Comparison of ENCODE assay signal across 18 cellular contexts in the genomic region with DNA sequence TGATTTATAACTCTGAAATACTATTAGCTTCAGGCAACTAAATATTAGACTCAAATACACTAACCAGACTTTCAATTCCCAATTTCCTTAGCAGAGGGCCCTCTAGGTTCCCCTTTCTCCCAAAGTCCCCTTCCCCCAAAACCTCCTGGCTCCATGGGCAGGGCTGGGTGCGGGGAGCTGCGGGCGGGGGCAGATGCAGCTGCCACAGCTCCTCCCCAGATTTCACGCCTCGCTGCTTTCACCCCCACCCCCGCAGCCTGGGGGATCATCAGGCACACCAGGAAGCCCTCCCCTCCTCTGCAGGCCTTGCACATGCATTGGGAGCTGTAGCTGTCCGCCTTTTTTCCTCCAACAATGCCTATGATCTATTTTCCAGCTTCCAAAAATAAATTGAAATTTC.
DNase-seq lines count a peak whose midpoint lies in the region; ATAC-seq and TF ChIP-seq lines count a peak whose summit lies in the region.
"Had no signal": no experiment of that assay in that cellular context is flagged by ENCODE, and none has a peak within 500 bp of the region (broad histone marks: within the 10 kb centered on the region; RNA-seq: fewer than 3 reads in every experiment).

No MANE protein-coding gene starts in this region.

- H3K4me1 Mint-ChIP-seq in WTC11 (peaks cover 24% of the 10 kb centered on the region), nephron (peaks cover 34% of the 10 kb centered on the region)

- H3K4me3 ChIP-seq in BLaER1 (no peak overlapping the region), HEK293 (ENCODE audit: low read depth, low read length) (no peak overlapping the region)
- H3K4me3 ChIP-seq: A549, GM23248 had no signal

- TF ChIP-seq CTCF in HEK293 (tag by site-specific recombination; IDR thresholded peaks at IDR 0.05) (no peak), WTC11 (IDR thresholded peaks at IDR 0.05) (no peak), nephron (IDR thresholded peaks at IDR 0.05; ENCODE audit: unreplicated experiment in 3 of 3) (no peak)

- H3K36me3 Mint-ChIP-seq in WTC11 (no peaks in the 10 kb centered on the region), nephron (ENCODE audit: low read depth) (no peaks in the 10 kb centered on the region)

- H3K9me3 ChIP-seq in BLaER1 (no peaks in the 10 kb centered on the region), HEK293 (ENCODE audit: control insufficient read depth, insufficient read depth, low read depth, low read length) (no peaks in the 10 kb centered on the region)
- H3K9me3 ChIP-seq: A549 had no signal

- H3K27me3 Mint-ChIP-seq in WTC11 (ENCODE audit: low read depth) (no peaks in the 10 kb centered on the region; the same call in 1 of the 2 replicates), nephron (ENCODE audit: low read depth) (peaks cover 3% of the 10 kb centered on the region)

- POLR2A ChIA-PET in HEK293 (lab: Yijun Ruan, JAX): no interaction called here
- POLR2A ChIA-PET in WTC11 (lab: Charles Lee): no interaction called here

- H3K4me3 Mint-ChIP-seq in WTC11 (no peak overlapping the region), nephron (no peak overlapping the region)

- no peaks in the 10 kb centered on the region for H4K20me1 ChIP-seq in BLaER1

- H3K9me3 Mint-ChIP-seq in WTC11 (no peaks in the 10 kb centered on the region), nephron (no peaks in the 10 kb centered on the region)

- H3K4me2 ChIP-seq in BLaER1: peak overlapping the region; percentile 82
- H3K4me2 ChIP-seq: A549, KMS-11 had no signal

- no peaks in the 10 kb centered on the region for H3K27me3 ChIP-seq in BLaER1

- no peak overlapping the region for H3K27ac Mint-ChIP-seq in WTC11
- peak overlapping the region; percentile 10 to 52 (median 14) for H3K27ac Mint-ChIP-seq in nephron

- peak; percentile 22 for ATAC-seq in WTC11
- ATAC-seq: A549 had no signal

- CTCF ChIA-PET in HEK293 (lab: Yijun Ruan, JAX) (no interaction called here), WTC11 (lab: Charles Lee) (interaction anchor here (0.6 kb wide), 1 partner anchor 22 kb away, joined by 3 read pairs; no protein-coding TSS in a partner anchor)

- H3K4me1 ChIP-seq in BLaER1 (peaks cover 59% of the 10 kb centered on the region), HEK293 (ENCODE audit: control insufficient read depth, insufficient read depth, low read length) (no peaks in the 10 kb centered on the region)
- H3K4me1 ChIP-seq: A549 had no signal

- H3K9ac ChIP-seq in BLaER1: no peak overlapping the region
- H3K9ac ChIP-seq: GM23248, KMS-11 had no signal

- DNase-seq in WTC11 (ENCODE audit: low spot score) (peak; percentile 27), NCI-H2029 (lab: John Stamatoyannopoulos, UW) (no peak), islet precursor cell (no peak)
- no peak for DNase-seq in activated CD4-positive, alpha-beta T cell treated with anti-CD3 and anti-CD28 coated beads for 4 hours
- DNase-seq: DMS 273 treated with DMSO at 0.1 percent for 48 hours; GM23248; NCI-H1048; NCI-H146; NCI-H2107; NCI-H2227 treated with DMSO at 0.1 percent for 48 hours; NCI-H526 treated with DMSO at 0.1 percent for 48 hours; NK-92 treated with Interleukin-12 subunit alpha and Interleukin-12 subunit beta, amount 100 ng/mL, for 24 hours had no signal

- H3K27ac ChIP-seq in BLaER1: peak overlapping the region; percentile 59
- no peak overlapping the region for H3K27ac ChIP-seq in HEK293 (ENCODE audit: extremely low read depth, low read depth, low read length)
- H3K27ac ChIP-seq: A549, C4-2B, GM23248, KMS-11 had no signal

- H3K36me3 ChIP-seq in BLaER1: no peaks in the 10 kb centered on the region
- no peaks in the 10 kb centered on the region for H3K36me3 ChIP-seq in HEK293 (ENCODE audit: control insufficient read depth in 2 of 2, insufficient read depth in 1 of 2, low read length in 2 of 2)

TF ChIP-seq in HEK293, 187 proteins besides CTCF, POLR2A, EP300 and RAD21:
- TF ChIP-seq KLF1 (tag by site-specific recombination; IDR thresholded peaks at IDR 0.05): 0 out of 2 replicates have a peak, but pooled peaks have one; percentile 18
- no peak for TF ChIP-seq ZNF391 (tag by site-specific recombination; IDR thresholded peaks at IDR 0.05; ENCODE audit: borderline replicate concordance, low read depth)

TF ChIP-seq in WTC11, 78 proteins besides CTCF, POLR2A, EP300 and RAD21 (continues in another document):
- TF ChIP-seq, protein P1, sequence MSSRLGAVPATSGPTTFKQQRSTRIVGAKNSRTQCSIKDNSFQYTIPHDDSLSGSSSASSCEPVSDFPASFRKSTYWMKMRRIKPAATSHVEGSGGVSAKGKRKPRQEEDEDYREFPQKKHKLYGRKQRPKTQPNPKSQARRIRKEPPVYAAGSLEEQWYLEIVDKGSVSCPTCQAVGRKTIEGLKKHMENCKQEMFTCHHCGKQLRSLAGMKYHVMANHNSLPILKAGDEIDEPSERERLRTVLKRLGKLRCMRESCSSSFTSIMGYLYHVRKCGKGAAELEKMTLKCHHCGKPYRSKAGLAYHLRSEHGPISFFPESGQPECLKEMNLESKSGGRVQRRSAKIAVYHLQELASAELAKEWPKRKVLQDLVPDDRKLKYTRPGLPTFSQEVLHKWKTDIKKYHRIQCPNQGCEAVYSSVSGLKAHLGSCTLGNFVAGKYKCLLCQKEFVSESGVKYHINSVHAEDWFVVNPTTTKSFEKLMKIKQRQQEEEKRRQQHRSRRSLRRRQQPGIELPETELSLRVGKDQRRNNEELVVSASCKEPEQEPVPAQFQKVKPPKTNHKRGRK (CRISPR knock-in tag; IDR thresholded peaks at IDR 0.05; ENCODE audit: borderline replicate concordance): no peak
- TF ChIP-seq KAT7 (CRISPR knock-in tag; IDR thresholded peaks at IDR 0.05; ENCODE audit: borderline replicate concordance): no peak
- TF ChIP-seq, protein P2, sequence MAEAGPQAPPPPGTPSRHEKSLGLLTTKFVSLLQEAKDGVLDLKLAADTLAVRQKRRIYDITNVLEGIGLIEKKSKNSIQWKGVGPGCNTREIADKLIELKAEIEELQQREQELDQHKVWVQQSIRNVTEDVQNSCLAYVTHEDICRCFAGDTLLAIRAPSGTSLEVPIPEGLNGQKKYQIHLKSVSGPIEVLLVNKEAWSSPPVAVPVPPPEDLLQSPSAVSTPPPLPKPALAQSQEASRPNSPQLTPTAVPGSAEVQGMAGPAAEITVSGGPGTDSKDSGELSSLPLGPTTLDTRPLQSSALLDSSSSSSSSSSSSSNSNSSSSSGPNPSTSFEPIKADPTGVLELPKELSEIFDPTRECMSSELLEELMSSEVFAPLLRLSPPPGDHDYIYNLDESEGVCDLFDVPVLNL (CRISPR knock-in tag; IDR thresholded peaks at IDR 0.05; ENCODE audit: borderline replicate concordance, low read depth): no peak
- no peak for TF ChIP-seq ZNF219 (CRISPR knock-in tag; IDR thresholded peaks at IDR 0.05; ENCODE audit: borderline replicate concordance)
- TF ChIP-seq RORB (CRISPR knock-in tag; IDR thresholded peaks at IDR 0.05): no peak
- TF ChIP-seq CREM (CRISPR knock-in tag; IDR thresholded peaks at IDR 0.05): no peak
- TF ChIP-seq, protein P3, sequence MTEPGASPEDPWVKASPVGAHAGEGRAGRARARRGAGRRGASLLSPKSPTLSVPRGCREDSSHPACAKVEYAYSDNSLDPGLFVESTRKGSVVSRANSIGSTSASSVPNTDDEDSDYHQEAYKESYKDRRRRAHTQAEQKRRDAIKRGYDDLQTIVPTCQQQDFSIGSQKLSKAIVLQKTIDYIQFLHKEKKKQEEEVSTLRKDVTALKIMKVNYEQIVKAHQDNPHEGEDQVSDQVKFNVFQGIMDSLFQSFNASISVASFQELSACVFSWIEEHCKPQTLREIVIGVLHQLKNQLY (CRISPR knock-in tag; IDR thresholded peaks at IDR 0.05): no peak
- TF ChIP-seq, protein P4, sequence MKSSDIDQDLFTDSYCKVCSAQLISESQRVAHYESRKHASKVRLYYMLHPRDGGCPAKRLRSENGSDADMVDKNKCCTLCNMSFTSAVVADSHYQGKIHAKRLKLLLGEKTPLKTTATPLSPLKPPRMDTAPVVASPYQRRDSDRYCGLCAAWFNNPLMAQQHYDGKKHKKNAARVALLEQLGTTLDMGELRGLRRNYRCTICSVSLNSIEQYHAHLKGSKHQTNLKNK (CRISPR knock-in tag; IDR thresholded peaks at IDR 0.05): no peak
- no peak for TF ChIP-seq OVOL2 (CRISPR knock-in tag; IDR thresholded peaks at IDR 0.05; ENCODE audit: borderline replicate concordance)
- TF ChIP-seq, protein P5, sequence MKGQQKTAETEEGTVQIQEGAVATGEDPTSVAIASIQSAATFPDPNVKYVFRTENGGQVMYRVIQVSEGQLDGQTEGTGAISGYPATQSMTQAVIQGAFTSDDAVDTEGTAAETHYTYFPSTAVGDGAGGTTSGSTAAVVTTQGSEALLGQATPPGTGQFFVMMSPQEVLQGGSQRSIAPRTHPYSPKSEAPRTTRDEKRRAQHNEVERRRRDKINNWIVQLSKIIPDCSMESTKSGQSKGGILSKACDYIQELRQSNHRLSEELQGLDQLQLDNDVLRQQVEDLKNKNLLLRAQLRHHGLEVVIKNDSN (CRISPR knock-in tag; IDR thresholded peaks at IDR 0.05): no peak
- TF ChIP-seq GTF2I (CRISPR knock-in tag; conservative IDR thresholded peaks at IDR 0.05): no peak
- no peak for TF ChIP-seq NFYB (CRISPR knock-in tag; conservative IDR thresholded peaks at IDR 0.05; ENCODE audit: low read depth)
- TF ChIP-seq ZNF138 (CRISPR knock-in tag; conservative IDR thresholded peaks at IDR 0.05): no peak
- TF ChIP-seq NR2C2 (CRISPR knock-in tag; IDR thresholded peaks at IDR 0.05): no peak
